In the genomic region with DNA sequence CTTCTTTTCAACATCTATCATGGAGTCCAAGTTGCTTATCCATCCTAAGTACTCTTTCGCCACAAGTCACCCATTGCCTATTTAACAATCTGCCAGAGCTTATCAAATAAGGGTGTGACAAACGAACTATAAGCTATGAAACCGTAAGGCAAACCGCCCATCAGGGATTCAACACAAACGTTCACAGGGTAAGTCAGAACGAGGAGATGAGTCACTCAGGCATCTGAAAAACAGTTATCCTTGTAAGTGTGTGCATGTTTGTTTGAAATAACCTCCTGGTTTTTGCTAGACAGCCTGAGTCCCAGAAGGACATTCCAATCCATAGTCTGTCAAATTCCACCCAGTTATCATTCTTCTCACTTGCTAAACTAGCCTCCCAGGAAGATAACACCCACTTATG, we compare ENCODE assay signal across 13 cellular contexts.
DNase-seq lines count a peak whose midpoint lies in the region; ATAC-seq, FAIRE-seq and TF ChIP-seq lines count a peak whose summit lies in the region.
"Had no signal": no experiment of that assay in that cellular context is flagged by ENCODE, and none has a peak within 500 bp of the region (broad histone marks: within the 10 kb centered on the region; RNA-seq: fewer than 3 reads in every experiment).

No MANE protein-coding gene starts in this region.

- ATAC-seq in GM18511 (IDR thresholded peaks at IDR 0.05; ENCODE audit: unreplicated experiment), result no peak
- no peak for ATAC-seq in Right ventricle myocardium inferior
- ATAC-seq: gastrocnemius medialis had no signal

- H3K9me3 ChIP-seq in tibial artery, result no peaks in the 10 kb centered on the region
- H3K9me3 ChIP-seq: gastrocnemius medialis had no signal

- H3K36me3 ChIP-seq in kidney epithelial cell (ENCODE audit: control insufficient read depth, insufficient read depth, low read length) (no peaks in the 10 kb centered on the region), tibial artery (no peaks in the 10 kb centered on the region)
- H3K36me3 ChIP-seq: gastrocnemius medialis had no signal

- no peak for TF ChIP-seq CTCF in kidney epithelial cell (IDR thresholded peaks at IDR 0.05; ENCODE audit: insufficient read depth, low read length, poor library complexity, severe bottlenecking)
- no peak for TF ChIP-seq CTCF in tibial artery (IDR thresholded peaks at IDR 0.05)

- FAIRE-seq in HTR-8/SVneo (lab: Jason Lieb, UNC), result no peak

- H3K4me1 ChIP-seq in tibial artery, result no peaks in the 10 kb centered on the region
- H3K4me1 ChIP-seq: gastrocnemius medialis had no signal

- peak; percentile 86 for DNase-seq in Caki2 (ENCODE audit: low read depth)
- DNase-seq in HTR-8/SVneo (ENCODE audit: insufficient read length, low spot score), result peak; percentile 31
- peak; percentile 91 for DNase-seq in amniotic epithelial cell (ENCODE audit: low read depth)
- DNase-seq in kidney epithelial cell (ENCODE audit: low read depth), result peak; percentile 67
- DNase-seq in Right ventricle myocardium inferior (ENCODE audit: missing footprints), result no peak
- DNase-seq in tibial artery, result no peak
- DNase-seq in NCI-H2227 (lab: John Stamatoyannopoulos, UW; ENCODE audit: unreplicated experiment), result no peak
- DNase-seq: DND-41; gastrocnemius medialis; NCI-H1436 treated with DMSO at 0.1 percent for 48 hours; stimulated activated CD4-positive, alpha-beta T cell treated with anti-CD3 and anti-CD28 coated beads, Interleukin-2, amount 100 ng/mL, for 24 hours; T-helper 9 cell had no signal

- in situ Hi-C loops in Caki2 (cut with HindIII; ENCODE audit: low pct_unique_long_range_greater_than_20kb, low sequenced_read_pairs), result no loop called here

- H3K4me3 ChIP-seq in kidney epithelial cell (ENCODE audit: low read depth, low read length), result no peak overlapping the region
- no peak overlapping the region for H3K4me3 ChIP-seq in tibial artery
- H3K4me3 ChIP-seq: gastrocnemius medialis had no signal

- no peaks in the 10 kb centered on the region for H3K27me3 ChIP-seq in kidney epithelial cell (ENCODE audit: control insufficient read depth, insufficient read depth, low read length)
- H3K27me3 ChIP-seq in tibial artery, result peaks cover 0 to 3% of the 10 kb centered on the region in 2 donors

- H3K27ac ChIP-seq in tibial artery, result no peak overlapping the region
- H3K27ac ChIP-seq: gastrocnemius medialis had no signal

- intact Hi-C loops in Right ventricle myocardium inferior (cut with DNase I), result no loop called here
- intact Hi-C loops in tibial artery (cut with DNase I; ENCODE audit: low total_unique reads), result no loop called here

Comparison
In these comparisons a context has a peak if more than half of its experiments do, and no peak if none do; other contexts are left out.
1. DNase-seq: peak in Caki2 (single experiment), HTR-8/SVneo (single experiment), amniotic epithelial cell (single experiment) and kidney epithelial cell (single experiment); none in Right ventricle myocardium inferior (single experiment), tibial artery (0 of 2) and NCI-H2227 (single experiment).